Comparison of ENCODE assay signal across 1 cellular context in genomic region chr16:23786964-23787571, GRCh38.
TF ChIP-seq lines count a peak whose summit lies in the region.

No MANE protein-coding gene starts in this region.

TF ChIP-seq in K562, 482 proteins besides CTCF, POLR2A, EP300 and RAD21:
- TF ChIP-seq E2F3 (CRISPR knock-in tag; IDR thresholded peaks at IDR 0.05): no peak
- no peak for TF ChIP-seq THRA (IDR thresholded peaks at IDR 0.05)
- TF ChIP-seq MIER1 (IDR thresholded peaks at IDR 0.05; ENCODE audit: low read depth): no peak
- TF ChIP-seq IRF2 (CRISPR knock-in tag; IDR thresholded peaks at IDR 0.05): no peak
- no peak for TF ChIP-seq CREM (IDR thresholded peaks at IDR 0.05; ENCODE audit: low read depth)
- TF ChIP-seq ZNF280B (CRISPR knock-in tag; IDR thresholded peaks at IDR 0.05): no peak
- no peak for TF ChIP-seq CREB3 (tag; conservative IDR thresholded peaks at IDR 0.05; ENCODE audit: low read depth)
- no peak for TF ChIP-seq HNRNPK (IDR thresholded peaks at IDR 0.05; ENCODE audit: low read depth, low read length, poor library complexity, severe bottlenecking)
- no peak for TF ChIP-seq JUND (IDR thresholded peaks at IDR 0.05; ENCODE audit: borderline replicate concordance, low read depth, low read length)
- TF ChIP-seq JUND (tag; IDR thresholded peaks at IDR 0.05; ENCODE audit: borderline replicate concordance, low read depth, low read length): no peak
- TF ChIP-seq COPS2 (conservative IDR thresholded peaks at IDR 0.05): no peak
- no peak for TF ChIP-seq ZNF655 (CRISPR knock-in tag; IDR thresholded peaks at IDR 0.05)
- TF ChIP-seq SMAD1 (IDR thresholded peaks at IDR 0.05; ENCODE audit: low read depth, low read length, partially characterized antibody): no peak
- no peak for TF ChIP-seq HCFC1 (IDR thresholded peaks at IDR 0.05; ENCODE audit: low read depth, low read length)
- TF ChIP-seq CREB1 (IDR thresholded peaks at IDR 0.05): no peak
- no peak for TF ChIP-seq CREB1 (CRISPR knock-in tag; IDR thresholded peaks at IDR 0.05)
- no peak for TF ChIP-seq SP2 (IDR thresholded peaks at IDR 0.05; ENCODE audit: extremely low read depth, low read depth, low read length, poor library complexity, severe bottlenecking)
